Comparison of ENCODE assay signal across 19 cellular contexts in the genomic region with DNA sequence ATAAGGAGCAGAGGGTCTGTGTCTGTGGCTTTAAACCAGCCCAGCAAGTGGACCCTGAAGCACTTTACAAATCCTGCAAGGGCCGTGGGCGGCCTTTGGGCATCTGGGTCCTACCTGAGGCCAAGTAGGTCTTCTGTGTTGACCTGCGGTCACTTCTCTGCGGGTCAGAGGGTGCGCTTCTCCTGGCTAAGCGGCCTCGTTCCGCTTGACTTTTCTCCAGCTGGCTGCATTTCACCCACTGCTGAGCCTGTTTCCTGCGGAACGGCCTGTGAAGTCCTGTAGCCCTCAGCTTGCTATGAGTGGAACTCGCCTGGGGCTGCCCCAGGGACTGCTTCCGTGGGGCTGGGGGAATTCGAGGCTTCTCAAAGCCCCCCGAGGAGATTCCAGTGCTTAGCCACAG. TPM values are rescaled to one million over a fixed set of nuclear protein-coding genes. Genes with fewer than 3 reads are reported as not detected.
DNase-seq lines count a peak whose midpoint lies in the region; ATAC-seq and TF ChIP-seq lines count a peak whose summit lies in the region.
"Had no signal": no experiment of that assay in that cellular context is flagged by ENCODE, and none has a peak within 500 bp of the region (broad histone marks: within the 10 kb centered on the region; RNA-seq: fewer than 3 reads in every experiment).

No MANE protein-coding gene starts in this region.

- H3K4me1 Mint-ChIP-seq in stimulated activated memory B cell treated with anti-CD40 and anti-IgM and Interleukin-4, amounts not matched to agents 10 μg/mL and 1 μg/mL and 100 μg/mL, for 72 hours: peaks cover 48% of the 10 kb centered on the region

- ATAC-seq in left lobe of liver (peak; percentile 98), HG02884 (IDR thresholded peaks at IDR 0.05; ENCODE audit: unreplicated experiment) (no peak)
- peak; percentile 77 for ATAC-seq in stimulated activated memory B cell treated with anti-CD40 and anti-IgM and Interleukin-4, amounts not matched to agents 10 μg/mL and 1 μg/mL and 100 μg/mL, for 72 hours
- ATAC-seq: left colon, psoas muscle had no signal

- peaks cover 0 to 83% (median 0%) of the 10 kb centered on the region in 3 donors for H3K36me3 ChIP-seq in Peyer's patch
- peaks cover 46 to 85% (median 82%) of the 10 kb centered on the region in 4 donors for H3K36me3 ChIP-seq in stomach
- H3K36me3 ChIP-seq: breast epithelium had no signal

- WGBS in stomach, 5 donors: 87 to 98% (median 90%) methylated on average over 8 to 14 of the region's 14 CpGs

- peaks cover 54% of the 10 kb centered on the region for H3K36me3 Mint-ChIP-seq in stimulated activated memory B cell treated with anti-CD40 and anti-IgM and Interleukin-4, amounts not matched to agents 10 μg/mL and 1 μg/mL and 100 μg/mL, for 72 hours

- peak overlapping the region; percentile 47 for H3K4me3 Mint-ChIP-seq in stimulated activated memory B cell treated with anti-CD40 and anti-IgM and Interleukin-4, amounts not matched to agents 10 μg/mL and 1 μg/mL and 100 μg/mL, for 72 hours
- H3K4me3 Mint-ChIP-seq: activated naive CD8-positive, alpha-beta T cell; activated T-cell treated with anti-CD3 and anti-CD28 coated beads, Interleukin-2, amount 50 U/mL, for 24 hours had no signal

- H3K27me3 ChIP-seq in Peyer's patch (no peaks in the 10 kb centered on the region), stomach (no peaks in the 10 kb centered on the region)
- H3K27me3 ChIP-seq: breast epithelium had no signal

- H3K4me3 ChIP-seq in Peyer's patch (no peak overlapping the region), stomach (no peak overlapping the region)
- H3K4me3 ChIP-seq: breast epithelium, psoas muscle, SK-N-MC had no signal

- intact Hi-C loops in stomach (cut with DNase I; ENCODE audit: low total_unique reads): no loop called here

- peak; percentile 60 for DNase-seq in GM10266 (ENCODE audit: extremely low spot score)
- peak in 2 of 3 donors; percentile 50 to 58 for DNase-seq in Peyer's patch
- peak; percentile 93 for DNase-seq in left lobe of liver (ENCODE audit: low spot score)
- DNase-seq in Ammon's horn (ENCODE audit: low spot score): no peak
- no peak for DNase-seq in stomach
- DNase-seq: activated T-cell treated with anti-CD3 and anti-CD28 coated beads, Interleukin-2, amount 50 U/mL, for 24 hours; AML-193; effector memory CD4-positive, alpha-beta T cell; hypothalamus; NCI-H2107; psoas muscle had no signal

- TF ChIP-seq POLR2A in Peyer's patch (IDR thresholded peaks at IDR 0.05) (no peak), stomach (IDR thresholded peaks at IDR 0.05) (no peak)

- no peak for TF ChIP-seq EP300 in stomach (IDR thresholded peaks at IDR 0.05)

- H3K9me3 ChIP-seq in Peyer's patch (no peaks in the 10 kb centered on the region), stomach (no peaks in the 10 kb centered on the region)
- H3K9me3 ChIP-seq: breast epithelium, psoas muscle had no signal

- TF ChIP-seq CTCF in GM10266 (IDR thresholded peaks at IDR 0.05; ENCODE audit: control insufficient read depth, insufficient read depth, low read depth, missing control alignments) (no peak), Peyer's patch (IDR thresholded peaks at IDR 0.05) (no peak), stomach (IDR thresholded peaks at IDR 0.05) (no peak)

- H3K9me3 Mint-ChIP-seq in stimulated activated memory B cell treated with anti-CD40 and anti-IgM and Interleukin-4, amounts not matched to agents 10 μg/mL and 1 μg/mL and 100 μg/mL, for 72 hours: no peaks in the 10 kb centered on the region
- H3K9me3 Mint-ChIP-seq: activated T-cell treated with anti-CD3 and anti-CD28 coated beads, Interleukin-2, amount 50 U/mL, for 24 hours; IgD-negative memory B cell had no signal

- H3K27ac ChIP-seq in Peyer's patch: peak overlapping the region in 1 of 4 donors; percentile 1
- no peak overlapping the region for H3K27ac ChIP-seq in stomach
- H3K27ac ChIP-seq: breast epithelium, psoas muscle, SK-N-MC had no signal

- H3K27me3 Mint-ChIP-seq in stimulated activated memory B cell treated with anti-CD40 and anti-IgM and Interleukin-4, amounts not matched to agents 10 μg/mL and 1 μg/mL and 100 μg/mL, for 72 hours: no peaks in the 10 kb centered on the region
- H3K27me3 Mint-ChIP-seq: activated naive CD8-positive, alpha-beta T cell; activated T-cell treated with anti-CD3 and anti-CD28 coated beads, Interleukin-2, amount 50 U/mL, for 24 hours; IgD-negative memory B cell had no signal

- H3K4me1 ChIP-seq in Peyer's patch (no peaks in the 10 kb centered on the region), stomach (peaks cover 0 to 12% (median 4%) of the 10 kb centered on the region in 4 donors)
- H3K4me1 ChIP-seq: breast epithelium, psoas muscle had no signal

- peak overlapping the region; percentile 77 for H3K27ac Mint-ChIP-seq in stimulated activated memory B cell treated with anti-CD40 and anti-IgM and Interleukin-4, amounts not matched to agents 10 μg/mL and 1 μg/mL and 100 μg/mL, for 72 hours
- H3K27ac Mint-ChIP-seq: activated naive CD8-positive, alpha-beta T cell; activated T-cell treated with anti-CD3 and anti-CD28 coated beads, Interleukin-2, amount 50 U/mL, for 24 hours had no signal

RNA-seq across cellular contexts. Expression of a gene that starts 43.3 kb away (rescaled TPM):
- total RNA-seq in Peyer's patch (100 to 1,000 TPM in 3 of 4 donors, 10 to 100 TPM in 1; 66.0 to 249 (median 195) TPM), left lobe of liver (5.0 TPM), stomach (10 to 100 TPM in 4 of 5 donors, 1 to 10 TPM in 1; 9.8 to 72.9 (median 23.9) TPM)
- 10 to 100 TPM; 10.3 to 12.4 (median 11.3) TPM for polyA plus RNA-seq in stomach
- total RNA-seq: myocyte had no signal

Comparison
In these comparisons a context has a peak if more than half of its experiments do, and no peak if none do; other contexts are left out.
1. DNase-seq: peak in GM10266 (single experiment), Peyer's patch (2 of 3) and left lobe of liver (single experiment); none in Ammon's horn (single experiment) and stomach (single experiment).